ENCODE assay signal across 25 cellular contexts in the genomic region with DNA sequence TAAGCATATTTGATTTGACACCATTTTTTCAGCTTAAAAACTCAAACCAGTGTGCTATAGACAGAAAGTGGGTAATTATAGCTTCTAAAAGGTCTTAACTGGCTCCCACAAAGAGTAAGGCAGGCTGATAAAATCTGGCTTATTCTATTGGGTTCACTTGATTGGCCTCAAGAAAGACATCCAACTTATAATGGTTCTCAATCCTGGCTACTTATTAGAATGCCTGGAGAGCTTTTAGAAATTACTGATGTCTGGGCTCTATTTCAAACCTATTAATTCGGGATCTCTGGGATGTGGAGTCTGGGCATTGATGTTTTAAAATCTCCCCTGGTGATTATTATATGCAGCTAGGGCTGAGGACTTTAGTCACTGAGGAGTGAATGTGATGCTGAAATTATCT.
"Had no signal": no experiment of that assay in that cellular context is flagged by ENCODE, and none has a peak within 500 bp of the region (broad histone marks: within the 10 kb centered on the region; RNA-seq: fewer than 3 reads in every experiment).

No MANE protein-coding gene starts in this region.

- DNase-seq: activated effector memory CD4-positive, alpha-beta T cell treated with anti-CD3 and anti-CD28 coated beads, Interleukin-2, amount 50 U/mL, for 16 hours; activated effector memory CD4-positive, alpha-beta T cell treated with Interleukin-2 at 50 U/mL for 16 hours; activated gamma-delta T cell; activated gamma-delta T cell treated with Interleukin-2 at 50 U/mL for 16 hours; activated naive CD4-positive, alpha-beta T cell; activated naive CD4-positive, alpha-beta T cell treated with anti-CD3 and anti-CD28 coated beads for 36 hours; activated naive CD4-positive, alpha-beta T cell treated with anti-CD3 and anti-CD28 coated beads, Interleukin-2, amount 10 ng/mL, durations not matched to agents 7 days and 5 days; activated naive CD4-positive, alpha-beta T cell treated with anti-CD3 and anti-CD28 coated beads, Interleukin-2, amount 50 U/mL, for 16 hours; activated naive CD4-positive, alpha-beta T cell treated with Interleukin-2 at 50 U/mL for 16 hours; activated naive CD8-positive, alpha-beta T cell treated with anti-CD3 and anti-CD28 coated beads for 36 hours; activated naive CD8-positive, alpha-beta T cell treated with anti-CD3 and anti-CD28 coated beads, Interleukin-2, amount 10 ng/mL, durations not matched to agents 7 days and 5 days; activated naive CD8-positive, alpha-beta T cell treated with anti-CD3 and anti-CD28 coated beads, Interleukin-2, amount 50 U/mL, for 24 hours; activated T-cell treated with anti-CD3 and anti-CD28 coated beads, Interleukin-2, amount 50 U/mL, for 4 hours; activated T-cell treated with anti-CD3 and anti-CD28 coated beads, Interleukin-2, amount 50 U/mL, for 48 hours; activated T-cell treated with anti-CD3 and anti-CD28 coated beads, Interleukin-2, amount 50 U/mL, for 72 hours; adrenal gland; amniotic stem cell; amygdala; anterior cingulate cortex; aorta; body of pancreas; brain microvascular endothelial cell; caudate nucleus; central memory CD4-positive, alpha-beta T cell; cerebellar nuclear complex had no signal
